Comparison of ENCODE assay signal across 8 cellular contexts in genomic region chr6:33430991-33431879, GRCh38. TPM values are rescaled to one million over a fixed set of nuclear protein-coding genes. Genes with fewer than 3 reads are reported as not detected.
DNase-seq lines count a peak whose midpoint lies in the region; ATAC-seq and TF ChIP-seq lines count a peak whose summit lies in the region.

No MANE protein-coding gene starts in this region.

- intact Hi-C loops in Calu3 (cut with micrococcal nuclease; ENCODE audit: unreplicated experiment): no loop called here
- intact Hi-C loops in activated T-helper 2 cell treated with anti-CD3 and anti-CD28 coated beads, Interferon-gamma antibody, Interleukin-2, Interleukin-4, amounts not matched to agents 10 μg/mL and 5 μg/mL and 100 μg/mL, durations not matched to agents 14 hours and 24 hours and 36 hours (cut with micrococcal nuclease): no loop called here

- H3K36me3 ChIP-seq in HEK293 (ENCODE audit: control insufficient read depth in 2 of 2, insufficient read depth in 1 of 2, low read length in 2 of 2) (peaks cover 3 to 11% of the 10 kb centered on the region in 2 experiments; a peak in 2 of 3 replicates), cardiac muscle cell (peaks cover 12% of the 10 kb centered on the region), rectal smooth muscle tissue (ENCODE audit: control insufficient read depth, insufficient read depth, low read length) (peaks cover 4% of the 10 kb centered on the region)

- no peaks in the 10 kb centered on the region for H3K9me3 Mint-ChIP-seq in Calu3 (ENCODE audit: low read depth, unreplicated experiment)
- H3K9me3 Mint-ChIP-seq in activated T-helper 2 cell treated with anti-CD3 and anti-CD28 coated beads, Interferon-gamma antibody, Interleukin-2, Interleukin-4, amounts not matched to agents 10 μg/mL and 5 μg/mL and 100 μg/mL, durations not matched to agents 14 hours and 24 hours and 36 hours: no peaks in the 10 kb centered on the region

- no peak overlapping the region for H3K4me3 Mint-ChIP-seq in Calu3 (ENCODE audit: low read depth, unreplicated experiment)
- H3K4me3 Mint-ChIP-seq in activated T-helper 2 cell treated with anti-CD3 and anti-CD28 coated beads, Interferon-gamma antibody, Interleukin-2, Interleukin-4, amounts not matched to agents 10 μg/mL and 5 μg/mL and 100 μg/mL, durations not matched to agents 14 hours and 24 hours and 36 hours (ENCODE audit: low read depth): peak overlapping the region; percentile 9

- H3K4me1 ChIP-seq in HEK293 (ENCODE audit: control insufficient read depth, insufficient read depth, low read length) (peaks cover 10% of the 10 kb centered on the region), cardiac muscle cell (ENCODE audit: low read depth) (peaks cover 57% of the 10 kb centered on the region), rectal smooth muscle tissue (ENCODE audit: control insufficient read depth, insufficient read depth, low read length) (peaks cover 29% of the 10 kb centered on the region)

- H3K27ac Mint-ChIP-seq in Calu3 (ENCODE audit: unreplicated experiment): no peak overlapping the region
- H3K27ac Mint-ChIP-seq in activated T-helper 2 cell treated with anti-CD3 and anti-CD28 coated beads, Interferon-gamma antibody, Interleukin-2, Interleukin-4, amounts not matched to agents 10 μg/mL and 5 μg/mL and 100 μg/mL, durations not matched to agents 14 hours and 24 hours and 36 hours: no peak overlapping the region

- H3K27me3 Mint-ChIP-seq in Calu3 (ENCODE audit: unreplicated experiment): no peaks in the 10 kb centered on the region
- no peaks in the 10 kb centered on the region for H3K27me3 Mint-ChIP-seq in activated T-helper 2 cell treated with anti-CD3 and anti-CD28 coated beads, Interferon-gamma antibody, Interleukin-2, Interleukin-4, amounts not matched to agents 10 μg/mL and 5 μg/mL and 100 μg/mL, durations not matched to agents 14 hours and 24 hours and 36 hours (ENCODE audit: low read depth)

- H3K36me3 Mint-ChIP-seq in Calu3 (ENCODE audit: insufficient read depth, unreplicated experiment): peaks cover 28% of the 10 kb centered on the region
- H3K36me3 Mint-ChIP-seq in activated T-helper 2 cell treated with anti-CD3 and anti-CD28 coated beads, Interferon-gamma antibody, Interleukin-2, Interleukin-4, amounts not matched to agents 10 μg/mL and 5 μg/mL and 100 μg/mL, durations not matched to agents 14 hours and 24 hours and 36 hours (ENCODE audit: low read depth): peaks cover 35% of the 10 kb centered on the region

- peaks cover 30% of the 10 kb centered on the region for H3K4me1 Mint-ChIP-seq in Calu3 (ENCODE audit: low read depth, unreplicated experiment)
- peaks cover 38% of the 10 kb centered on the region for H3K4me1 Mint-ChIP-seq in activated T-helper 2 cell treated with anti-CD3 and anti-CD28 coated beads, Interferon-gamma antibody, Interleukin-2, Interleukin-4, amounts not matched to agents 10 μg/mL and 5 μg/mL and 100 μg/mL, durations not matched to agents 14 hours and 24 hours and 36 hours (ENCODE audit: low read depth)

- no TSS peak for BruUV-seq in Calu3 (replicated peaks; lab: Mats Ljungman, UMichigan)

- DNase-seq in Calu3 (peak; percentile 39), cardiac muscle cell (ENCODE audit: low read depth in 1 of 2, low spot score in 1 of 2) (peak; percentile 68 to 86), NCI-H128 (lab: John Stamatoyannopoulos, UW; ENCODE audit: unreplicated experiment) (no peak)
- DNase-seq in activated T-helper 2 cell treated with anti-CD3 and anti-CD28 coated beads, Interferon-gamma antibody, Interleukin-2, Interleukin-4, amounts not matched to agents 10 μg/mL and 5 μg/mL and 100 μg/mL, durations not matched to agents 14 hours and 24 hours and 36 hours (ENCODE audit: low spot score): peak; percentile 69

- H3K9me3 ChIP-seq in HEK293 (ENCODE audit: control insufficient read depth, insufficient read depth, low read depth, low read length) (no peaks in the 10 kb centered on the region), cardiac muscle cell (ENCODE audit: low read depth) (no peaks in the 10 kb centered on the region)

- H3K9ac ChIP-seq in rectal smooth muscle tissue (ENCODE audit: low read length): no peak overlapping the region

- no peak overlapping the region for H3K4me3 ChIP-seq in HEK293 (ENCODE audit: low read depth, low read length)
- H3K4me3 ChIP-seq in cardiac muscle cell: peak overlapping the region; percentile 9
- H3K4me3 ChIP-seq in rectal smooth muscle tissue (ENCODE audit: low read length): peak overlapping the region; percentile 57

- CTCF ChIA-PET in Calu3 (lab: Charles Lee) (no interaction called here), HEK293 (lab: Yijun Ruan, JAX) (interaction anchor here (0.6 to 2.7 kb wide), 7 partner anchors 9 to 152 kb away, joined by 3 to 13 read pairs (median 4); partner anchors contain the start of genes BAK1, CUTA and SYNGAP1)

- ATAC-seq in HG02840 (IDR thresholded peaks at IDR 0.05; ENCODE audit: low FRiP score, unreplicated experiment): no peak

- POLR2A ChIA-PET in HEK293 (lab: Yijun Ruan, JAX): interaction anchor here (0.6 to 2.4 kb wide), 18 partner anchors 9 to 459 kb away, joined by 3 to 20 read pairs (median 5); partner anchors contain the start of genes B3GALT4, BAK1, CUTA and RGL2

- H3K27ac ChIP-seq in HEK293 (ENCODE audit: extremely low read depth, low read depth, low read length) (no peak overlapping the region), cardiac muscle cell (peak overlapping the region; percentile 98), rectal smooth muscle tissue (ENCODE audit: low read depth, low read length) (peak overlapping the region; percentile 65)

- H3K27me3 ChIP-seq in cardiac muscle cell (no peaks in the 10 kb centered on the region), rectal smooth muscle tissue (ENCODE audit: control insufficient read depth, insufficient read depth, low read length) (no peaks in the 10 kb centered on the region)

- TF ChIP-seq CTCF in Calu3 (IDR thresholded peaks at IDR 0.05; ENCODE audit: unreplicated experiment) (no peak), HEK293 (tag by site-specific recombination; IDR thresholded peaks at IDR 0.05) (no peak), cardiac muscle cell (IDR thresholded peaks at IDR 0.05; ENCODE audit: low read depth, low read length) (no peak)

TF ChIP-seq in HEK293, 187 proteins besides CTCF, POLR2A, EP300 and RAD21 (continues in another document):
- TF ChIP-seq SP3 (tag by site-specific recombination; IDR thresholded peaks at IDR 0.05): 0 out of 2 replicates have a peak, but pooled peaks have one; percentile 49
- TF ChIP-seq ZNF558 (tag by site-specific recombination; IDR thresholded peaks at IDR 0.05): no peak
- TF ChIP-seq ZXDB (tag by site-specific recombination; IDR thresholded peaks at IDR 0.05): 0 out of 2 replicates have a peak, but pooled peaks have one; percentile 51
- peak; percentile 27; the same call in 1 of the 2 replicates for TF ChIP-seq KLF9 (tag by site-specific recombination; IDR thresholded peaks at IDR 0.05; ENCODE audit: low read depth)
- peak; percentile 99 for TF ChIP-seq ZNF341 (tag by site-specific recombination; IDR thresholded peaks at IDR 0.05; ENCODE audit: low read depth)
- TF ChIP-seq ZNF561 (tag by site-specific recombination; IDR thresholded peaks at IDR 0.05; ENCODE audit: borderline replicate concordance): no peak; the same call in 1 of the 2 replicates

TF ChIP-seq in PFSK-1, 5 proteins besides CTCF, POLR2A, EP300 and RAD21:
- TF ChIP-seq TAF1 (IDR thresholded peaks at IDR 0.05; ENCODE audit: borderline replicate concordance, insufficient read depth, low read length) (no peak), SIN3A (IDR thresholded peaks at IDR 0.05; ENCODE audit: borderline replicate concordance, insufficient read depth, low read length) (peak; percentile 89; the same call in 1 of the 2 replicates)

RNA-seq across cellular contexts. Expression of gene SYNGAP1, which starts 11.4 kb away (rescaled TPM):
- total RNA-seq in Calu3 (2022) (18.8 and 24.9 TPM in 2 replicates), cardiac muscle cell (14.9 and 20.2 TPM in 2 replicates)
- polyA plus RNA-seq in PFSK-1 (2012; ENCODE audit: insufficient read length, low read depth): 40.7 TPM
- total RNA-seq in activated T-helper 2 cell treated with anti-CD3 and anti-CD28 coated beads, Interferon-gamma antibody, Interleukin-2, Interleukin-4, amounts not matched to agents 10 μg/mL and 5 μg/mL and 100 μg/mL, durations not matched to agents 14 hours and 24 hours and 36 hours: 60.1 and 71.3 TPM in 2 replicates
- polyA plus RNA-seq in cardiac muscle cell: 6.8 and 10.5 TPM in 2 replicates

RNA-seq across cellular contexts. Expression of gene CUTA, which starts 13.3 kb away (rescaled TPM):
- total RNA-seq in Calu3 (2022) (170 and 172 TPM in 2 replicates), cardiac muscle cell (304 and 348 TPM in 2 replicates)
- polyA plus RNA-seq in PFSK-1 (2012; ENCODE audit: insufficient read length, low read depth): 360 TPM
- 143 and 146 TPM in 2 replicates for total RNA-seq in activated T-helper 2 cell treated with anti-CD3 and anti-CD28 coated beads, Interferon-gamma antibody, Interleukin-2, Interleukin-4, amounts not matched to agents 10 μg/mL and 5 μg/mL and 100 μg/mL, durations not matched to agents 14 hours and 24 hours and 36 hours
- polyA plus RNA-seq in cardiac muscle cell: 426 and 501 TPM in 2 replicates

RNA-seq across cellular contexts. Expression of gene PHF1, which starts 20.4 kb away (rescaled TPM):
- total RNA-seq in Calu3 (2022): 62.4 and 68.3 TPM in 2 replicates
- 121 TPM for polyA plus RNA-seq in PFSK-1 (2012; ENCODE audit: insufficient read length, low read depth)
- total RNA-seq in activated T-helper 2 cell treated with anti-CD3 and anti-CD28 coated beads, Interferon-gamma antibody, Interleukin-2, Interleukin-4, amounts not matched to agents 10 μg/mL and 5 μg/mL and 100 μg/mL, durations not matched to agents 14 hours and 24 hours and 36 hours: 33.0 and 39.1 TPM in 2 replicates
- 61.9 and 116 TPM in 2 replicates for total RNA-seq in cardiac muscle cell
- polyA plus RNA-seq in cardiac muscle cell: 34.5 and 62.1 TPM in 2 replicates

RNA-seq across cellular contexts. Expression of gene ZBTB9, which starts 23.1 kb away (rescaled TPM):
- total RNA-seq in Calu3 (2022) (18.1 and 20.0 TPM in 2 replicates), cardiac muscle cell (5.5 and 7.8 TPM in 2 replicates)
- polyA plus RNA-seq in PFSK-1 (2012; ENCODE audit: insufficient read length, low read depth): 14.4 TPM
- total RNA-seq in activated T-helper 2 cell treated with anti-CD3 and anti-CD28 coated beads, Interferon-gamma antibody, Interleukin-2, Interleukin-4, amounts not matched to agents 10 μg/mL and 5 μg/mL and 100 μg/mL, durations not matched to agents 14 hours and 24 hours and 36 hours: 11.4 and 11.5 TPM in 2 replicates
- 9.5 and 11.2 TPM in 2 replicates for polyA plus RNA-seq in cardiac muscle cell

RNA-seq across cellular contexts. Expression of gene KIFC1, which starts 39.6 kb away (rescaled TPM):
- total RNA-seq in Calu3 (2022): 105 and 140 TPM in 2 replicates
- 35.5 TPM for polyA plus RNA-seq in PFSK-1 (2012; ENCODE audit: insufficient read length, low read depth)
- total RNA-seq in activated T-helper 2 cell treated with anti-CD3 and anti-CD28 coated beads, Interferon-gamma antibody, Interleukin-2, Interleukin-4, amounts not matched to agents 10 μg/mL and 5 μg/mL and 100 μg/mL, durations not matched to agents 14 hours and 24 hours and 36 hours: 78.3 and 80.9 TPM in 2 replicates
- 14.0 and 69.2 TPM in 2 replicates for total RNA-seq in cardiac muscle cell
- polyA plus RNA-seq in cardiac muscle cell: 9.4 and 33.3 TPM in 2 replicates
